In genomic region chr13:36973009-36973408, GRCh38 we compare ENCODE assay signal across 16 cellular contexts. TPM values are rescaled to one million over a fixed set of nuclear protein-coding genes. Genes with fewer than 3 reads are reported as not detected.
DNase-seq lines count a peak whose midpoint lies in the region; ATAC-seq, FAIRE-seq and TF ChIP-seq lines count a peak whose summit lies in the region.
"Had no signal": no experiment of that assay in that cellular context is flagged by ENCODE, and none has a peak within 500 bp of the region (broad histone marks: within the 10 kb centered on the region; RNA-seq: fewer than 3 reads in every experiment).

No MANE protein-coding gene starts in this region.

- H4K5ac ChIP-seq in IMR-90 (ENCODE audit: low read depth, low read length): no peak overlapping the region

- H3K79me2 ChIP-seq in HepG2 (ENCODE audit: insufficient read depth, low read length) (no peaks in the 10 kb centered on the region), K562 (ENCODE audit: control insufficient read depth, insufficient read depth, low read length) (no peaks in the 10 kb centered on the region)

- H3K14ac ChIP-seq in IMR-90 (replicated peaks; ENCODE audit: low read depth, low read length): no peak overlapping the region

- TF ChIP-seq RAD21 in HepG2 (CRISPR knock-in tag; IDR thresholded peaks at IDR 0.05) (no peak), IMR-90 (IDR thresholded peaks at IDR 0.05; ENCODE audit: low read length) (no peak), K562 (CRISPR knock-in tag; conservative IDR thresholded peaks at IDR 0.05 in 1 of 2, IDR thresholded peaks at IDR 0.05 in 1 of 2) (no peak)

- TF ChIP-seq POLR2A in HepG2 (IDR thresholded peaks at IDR 0.05; ENCODE audit: insufficient read depth in 1 of 2, low read depth in 2 of 2, low read length in 2 of 2) (no peak), right lobe of liver (IDR thresholded peaks at IDR 0.05) (no peak), IMR-90 (IDR thresholded peaks at IDR 0.05; ENCODE audit: low read depth, low read length) (no peak), K562 (conservative IDR thresholded peaks at IDR 0.05) (no peak)

- H3K9me3 ChIP-seq in HepG2 (ENCODE audit: low read length): no peaks in the 10 kb centered on the region; the same call in 1 of the 2 replicates
- no peaks in the 10 kb centered on the region for H3K9me3 ChIP-seq in right lobe of liver
- H3K9me3 ChIP-seq in IMR-90 (ENCODE audit: control insufficient read depth, insufficient read depth, low read length): peaks cover 4% of the 10 kb centered on the region; the same call in 1 of the 2 replicates
- no peaks in the 10 kb centered on the region for H3K9me3 ChIP-seq in K562 (replicated peaks; ENCODE audit: control insufficient read depth, insufficient read depth, low read depth, low read length)

- H2AK9ac ChIP-seq in IMR-90 (replicated peaks; ENCODE audit: low read depth, low read length, poor library complexity): no peak overlapping the region

- DNase-seq in HepG2 (ENCODE audit: low spot score): no peak
- no peak for DNase-seq in right lobe of liver
- DNase-seq in IMR-90: no peak
- no peak for DNase-seq in K562 (ENCODE audit: extremely low read depth in 1 of 4, low spot score in 3 of 4)
- DNase-seq in NCI-H146 treated with DMSO at 0.1 percent for 48 hours (lab: John Stamatoyannopoulos, UW; ENCODE audit: unreplicated experiment): no peak
- DNase-seq: 8988T; ACHN; CD4-positive, alpha-beta memory T cell; DMS79; EL; GDM1; H7 had no signal

- H2BK15ac ChIP-seq in IMR-90 (ENCODE audit: low read depth, low read length): no peak overlapping the region

- H2BK120ac ChIP-seq in IMR-90 (ENCODE audit: low read depth, low read length): no peak overlapping the region

- H4K91ac ChIP-seq in IMR-90 (ENCODE audit: insufficient read depth, low read depth, low read length): no peak overlapping the region

- H3K4me2 ChIP-seq in HepG2 (ENCODE audit: low read depth, low read length) (no peak overlapping the region), IMR-90 (ENCODE audit: low read depth, low read length) (no peak overlapping the region), K562 (ENCODE audit: insufficient read depth, low read length) (no peak overlapping the region)
- H3K4me2 ChIP-seq: GM23338 had no signal

- POLR2A ChIA-PET in HepG2 (lab: Yijun Ruan, JAX): no interaction called here
- POLR2A ChIA-PET in IMR-90 (lab: Charles Lee; ENCODE audit: unreplicated experiment): no interaction called here
- POLR2A ChIA-PET in K562 (lab: Yijun Ruan, JAX): interaction anchor here (1.2 kb wide), 1 partner anchor 14 kb away, joined by 3 read pairs; no protein-coding TSS in a partner anchor

- FAIRE-seq in HepG2 (lab: Jason Lieb, UNC) (no peak), K562 (lab: Jason Lieb, UNC) (no peak)

- ATAC-seq in HepG2 (no peak), right lobe of liver (no peak), IMR-90 (ENCODE audit: low read depth) (no peak), K562 (no peak), esophagus mucosa (no peak), HG02938 (IDR thresholded peaks at IDR 0.05; ENCODE audit: unreplicated experiment) (no peak)
- ATAC-seq: GM23338 had no signal

- H3K9ac ChIP-seq in HepG2 (ENCODE audit: insufficient read depth, low read depth, low read length) (no peak overlapping the region), IMR-90 (ENCODE audit: low read depth, low read length) (no peak overlapping the region), K562 (ENCODE audit: insufficient read depth in 1 of 2, low read depth in 2 of 2, low read length in 2 of 2) (no peak overlapping the region)

- H3K79me1 ChIP-seq in IMR-90 (ENCODE audit: low read depth in 1 of 2, low read length in 2 of 2): peaks cover 0 to 3% of the 10 kb centered on the region in 2 experiments; a peak in 1 of 4 replicates

- H2BK20ac ChIP-seq in IMR-90 (ENCODE audit: low read depth, low read length): no peak overlapping the region

- no peaks in the 10 kb centered on the region for H3K27me3 ChIP-seq in HepG2 (ENCODE audit: control insufficient read depth in 1 of 2, insufficient read depth in 2 of 2, low read length in 2 of 2)
- no peaks in the 10 kb centered on the region for H3K27me3 ChIP-seq in right lobe of liver
- H3K27me3 ChIP-seq in IMR-90 (ENCODE audit: control insufficient read depth, insufficient read depth, low read length): no peaks in the 10 kb centered on the region
- H3K27me3 ChIP-seq in K562 (ENCODE audit: control insufficient read depth in 2 of 2, insufficient read depth in 2 of 2, low read length in 2 of 2): no peaks in the 10 kb centered on the region

- H3K4me1 ChIP-seq in HepG2 (ENCODE audit: insufficient read depth, low read length) (no peaks in the 10 kb centered on the region), right lobe of liver (no peaks in the 10 kb centered on the region), IMR-90 (ENCODE audit: control insufficient read depth, insufficient read depth, low read length) (peaks cover 2% of the 10 kb centered on the region; the same call in 1 of the 2 replicates), K562 (replicated peaks in 1 of 2; ENCODE audit: control insufficient read depth in 2 of 2, insufficient read depth in 2 of 2, low read length in 2 of 2) (no peaks in the 10 kb centered on the region)

- TF ChIP-seq EP300 in HepG2 (IDR thresholded peaks at IDR 0.05; ENCODE audit: low read depth in 2 of 2, low read length in 2 of 2): no peak
- TF ChIP-seq EP300 in HepG2 (CRISPR knock-in tag; IDR thresholded peaks at IDR 0.05; ENCODE audit: borderline replicate concordance): no peak
- TF ChIP-seq EP300 in K562 (IDR thresholded peaks at IDR 0.05; ENCODE audit: low read length): no peak

- H2AK5ac ChIP-seq in IMR-90 (ENCODE audit: low read depth, low read length): no peak overlapping the region

- no peak overlapping the region for H3K4ac ChIP-seq in IMR-90 (ENCODE audit: low read depth, low read length)

- dilution Hi-C loops in IMR-90 (cut with HindIII; ENCODE audit: low sequenced_read_pairs, unreplicated experiment): no loop called here

- H2AFZ ChIP-seq in HepG2 (ENCODE audit: low read length): no peak overlapping the region
- no peak overlapping the region for H2AFZ ChIP-seq in IMR-90 (replicated peaks; ENCODE audit: low read length, poor library complexity)
- H2AFZ ChIP-seq in K562 (ENCODE audit: low read depth, low read length): no peak overlapping the region
- H2AFZ ChIP-seq: GM23338 had no signal

- intact Hi-C loops in HepG2 (cut with micrococcal nuclease; ENCODE audit: unreplicated experiment): no loop called here
- intact Hi-C loops in right lobe of liver (cut with DNase I): no loop called here
- intact Hi-C loops in IMR-90 (cut with micrococcal nuclease): no loop called here
- intact Hi-C loops in K562 (cut with micrococcal nuclease): no loop called here

- 0 out of 2 replicates have a peak, but pooled peaks cover 4% of the 10 kb centered on the region for H3K9me1 ChIP-seq in IMR-90 (ENCODE audit: insufficient read depth, low read length)
- no peaks in the 10 kb centered on the region for H3K9me1 ChIP-seq in K562 (ENCODE audit: control insufficient read depth, insufficient read depth, low read length)

- H3K27ac ChIP-seq in HepG2 (ENCODE audit: extremely low read length, insufficient read depth, low read length): no peak overlapping the region
- H3K27ac ChIP-seq in right lobe of liver: no peak overlapping the region
- no peak overlapping the region for H3K27ac ChIP-seq in IMR-90 (ENCODE audit: insufficient read depth, low read length)
- H3K27ac ChIP-seq in K562 (ENCODE audit: extremely low read depth, low read depth, low read length): no peak overlapping the region
- H3K27ac ChIP-seq: C4-2B had no signal

- no peak overlapping the region for H3K23ac ChIP-seq in IMR-90 (ENCODE audit: low read depth, low read length)

- H3K18ac ChIP-seq in IMR-90 (ENCODE audit: low read depth, low read length): no peak overlapping the region

- in situ Hi-C loops in HepG2 (cut with HindIII; ENCODE audit: extremely low pct_ligation_motif_present, low pct_unique_long_range_greater_than_20kb) (no loop called here), IMR-90 (cut with MboI; ENCODE audit: low sequenced_read_pairs) (loop anchor here (10.0 kb wide), 1 partner anchor 998 kb away; no protein-coding TSS in a partner anchor), K562 (cut with MboI) (no loop called here)

- H3K4me3 ChIP-seq in HepG2 (replicated peaks in 1 of 3; ENCODE audit: insufficient read depth in 1 of 3, low read depth in 2 of 3, low read length in 3 of 3) (no peak overlapping the region), right lobe of liver (no peak overlapping the region), IMR-90 (ENCODE audit: insufficient read depth, low read depth, low read length) (no peak overlapping the region), K562 (no peak overlapping the region)
- H3K4me3 ChIP-seq: GM23338 had no signal

- H2BK5ac ChIP-seq in IMR-90 (ENCODE audit: low read depth, low read length, poor library complexity, severe bottlenecking): no peak overlapping the region

- H3K56ac ChIP-seq in IMR-90 (ENCODE audit: extremely low read depth, insufficient read depth, low read length): no peak overlapping the region

- BruUV-seq in HepG2 (replicated peaks; lab: Mats Ljungman, UMichigan) (no TSS peak), IMR-90 (replicated peaks; lab: Mats Ljungman, UMichigan) (no TSS peak), K562 (replicated peaks; lab: Mats Ljungman, UMichigan) (no TSS peak)

- H3K36me3 ChIP-seq in HepG2 (replicated peaks in 1 of 2; ENCODE audit: control insufficient read depth in 1 of 2, insufficient read depth in 2 of 2, low read length in 2 of 2) (peaks cover 6 to 44% of the 10 kb centered on the region in 2 experiments), right lobe of liver (peaks cover 0 to 17% (median 7%) of the 10 kb centered on the region in 4 donors), IMR-90 (ENCODE audit: control insufficient read depth, insufficient read depth, low read length) (peaks cover 25% of the 10 kb centered on the region), K562 (ENCODE audit: control insufficient read depth, insufficient read depth, low read length) (peaks cover 49% of the 10 kb centered on the region)

- H4K8ac ChIP-seq in IMR-90 (ENCODE audit: low read depth in 2 of 2, low read length in 2 of 2): no peak overlapping the region

- 100% methylated on average over 1 of the region's 1 CpG for WGBS in HepG2 (ENCODE audit: low lambda C conversion rate)
- 100% methylated on average over 1 of the region's 1 CpG for WGBS in right lobe of liver (ENCODE audit: insufficient coverage, low coverage, low lambda C conversion rate, missing lambda C conversion rate)
- no CpG with 5 or more reads among the region's 1 CpG for WGBS in IMR-90 (ENCODE audit: extremely low coverage in 2 of 2, insufficient read length in 1 of 2), 2 experiments
- 83% methylated on average over 1 of the region's 1 CpG for WGBS in K562 (ENCODE audit: insufficient coverage, low coverage, missing lambda C conversion rate)

- CTCF ChIA-PET in HepG2 (lab: Yijun Ruan, JAX; ENCODE audit: low intra/inter-chr PET ratio, low total read pairs): no interaction called here
- CTCF ChIA-PET in IMR-90 (lab: Yijun Ruan, JAX): interaction anchor here (0.6 kb wide), 1 partner anchor 552 kb away, joined by 3 read pairs; no protein-coding TSS in a partner anchor
- CTCF ChIA-PET in K562 (lab: Yijun Ruan, JAX; ENCODE audit: low intra/inter-chr PET ratio): no interaction called here

- TF ChIP-seq CTCF in HepG2 (CRISPR knock-in tag; IDR thresholded peaks at IDR 0.05) (no peak), right lobe of liver (IDR thresholded peaks at IDR 0.05) (no peak), IMR-90 (conservative IDR thresholded peaks at IDR 0.05; ENCODE audit: low read depth, low read length) (no peak), K562 (IDR thresholded peaks at IDR 0.05 in 2 of 3, conservative IDR thresholded peaks at IDR 0.05 in 1 of 3; ENCODE audit: insufficient read depth in 2 of 3, low read depth in 1 of 3, low read length in 3 of 3) (no peak)

- H4K20me1 ChIP-seq in HepG2 (ENCODE audit: insufficient read depth, low read length) (no peaks in the 10 kb centered on the region), IMR-90 (ENCODE audit: insufficient read depth, low read length) (no peaks in the 10 kb centered on the region), K562 (replicated peaks; ENCODE audit: control insufficient read depth, insufficient read depth, low read length) (no peaks in the 10 kb centered on the region)

RNA-seq across cellular contexts. Expression of gene ALG5, which starts 26.1 kb away (rescaled TPM):
- total RNA-seq in HepG2 (2016; rRNA removed; fragmentation: Illumina TruSeq; extraction: Trizol) (29.0 and 51.1 TPM in 2 replicates), right lobe of liver (10 to 100 TPM; 22.9 to 30.0 (median 28.5) TPM), IMR-90 (2012; rRNA removed) (19.4 and 29.4 TPM in 2 replicates), K562 (2014; rRNA removed) (36.6 and 41.8 TPM in 2 replicates), K562 (2014; rRNA removed; fragmentation: Illumina TruSeq; extraction: Trizol) (52.7 and 59.5 TPM in 2 replicates), K562 (2015; rRNA removed; fragmentation: Illumina TruSeq; extraction: Trizol) (45.2 and 47.3 TPM in 2 replicates), K562 (2021) (31.3 and 33.6 TPM in 2 replicates), esophagus mucosa (20.0 TPM)
- total RNA-seq in HepG2 (2016; cell fraction: cytosol; rRNA removed; fragmentation: Illumina TruSeq; extraction: Trizol; ENCODE audit: low read depth): 23.5 and 24.8 TPM in 2 replicates
- 31.0 and 53.0 TPM in 2 replicates for total RNA-seq in HepG2 (2016; cell fraction: insoluble cytoplasmic fraction; rRNA removed; fragmentation: Illumina TruSeq; extraction: Trizol)
- 24.4 and 24.7 TPM in 2 replicates for total RNA-seq in HepG2 (2016; cell fraction: membrane; rRNA removed; fragmentation: Illumina TruSeq; extraction: Trizol)
- 45.9 and 47.6 TPM in 2 replicates for total RNA-seq in HepG2 (2016; cell fraction: nucleus; rRNA removed; fragmentation: Illumina TruSeq; extraction: Trizol)
- polyA plus RNA-seq in HepG2 (2011; rRNA removed) (24.5 and 27.8 TPM in 2 replicates), IMR-90 (2012; rRNA removed) (20.4 and 21.9 TPM in 2 replicates), K562 (2011; rRNA removed) (39.8 and 58.9 TPM in 2 replicates), K562 (2014; fragmentation: Illumina TruSeq; extraction: Trizol) (43.3 and 46.7 TPM in 2 replicates), K562 (2014; fragmentation: Nextera tagmentation; extraction: Ambion mirVana) (10 to 100 TPM; 76.7 to 80.5 TPM), K562 (2014; rRNA removed) (44.5 and 48.2 TPM in 2 replicates)
- polyA plus RNA-seq in HepG2 (2011; cell fraction: cytosol; rRNA removed): 10.7 and 18.2 TPM in 2 replicates
- polyA plus RNA-seq in HepG2 (2011; cell fraction: nucleus; rRNA removed): 6.3 and 8.1 TPM in 2 replicates
- polyA plus RNA-seq in HepG2 (2012): 21.9 and 24.5 TPM in 2 replicates
- polyA plus RNA-seq in HepG2 (2016; cell fraction: cytosol; fragmentation: Illumina TruSeq; extraction: Trizol; ENCODE audit: low read depth): 14.4 and 17.4 TPM in 2 replicates
- polyA plus RNA-seq in HepG2 (2016; cell fraction: insoluble cytoplasmic fraction; fragmentation: Illumina TruSeq; extraction: Trizol; ENCODE audit: low read depth): 25.0 and 27.4 TPM in 2 replicates
- 14.3 and 16.1 TPM in 2 replicates for polyA plus RNA-seq in HepG2 (2016; cell fraction: membrane; fragmentation: Illumina TruSeq; extraction: Trizol; ENCODE audit: low read depth)
- polyA plus RNA-seq in HepG2 (2016; cell fraction: nucleus; fragmentation: Illumina TruSeq; extraction: Trizol; ENCODE audit: insufficient read depth, low read depth): 56.0 and 59.6 TPM in 2 replicates
- polyA minus RNA-seq in HepG2 (2011; rRNA and poly(A)+ RNA removed; ENCODE audit: low replicate concordance): 5.3 and 9.5 TPM in 2 replicates
- polyA minus RNA-seq in HepG2 (2011; cell fraction: cytosol; rRNA and poly(A)+ RNA removed): 6.9 and 12.7 TPM in 2 replicates
- polyA minus RNA-seq in HepG2 (2011; cell fraction: nucleus; rRNA and poly(A)+ RNA removed): 22.5 and 42.6 TPM in 2 replicates
- 6.6 and 7.5 TPM in 2 replicates for polyA plus RNA-seq in IMR-90 (2012; cell fraction: cytosol; rRNA removed)
- polyA plus RNA-seq in IMR-90 (2012; cell fraction: nucleus; rRNA removed; ENCODE audit: low replicate concordance): 2.3 and 14.2 TPM in 2 replicates
- total RNA-seq in K562 (2011; cell fraction: chromatin; rRNA removed; ENCODE audit: low replicate concordance): 29.2 and 46.7 TPM in 2 replicates
- 50.2 and 54.5 TPM in 2 replicates for total RNA-seq in K562 (2011; cell fraction: nucleolus; rRNA removed)
- 54.8 and 75.2 TPM in 2 replicates for total RNA-seq in K562 (2011; cell fraction: nucleoplasm; rRNA removed)
- 11.6 and 22.1 TPM in 2 replicates for polyA plus RNA-seq in K562 (2011; cell fraction: cytosol; rRNA removed)
- 15.8 and 19.7 TPM in 2 replicates for polyA plus RNA-seq in K562 (2011; cell fraction: nucleus; rRNA removed)
- 30.3 and 32.3 TPM in 2 replicates for polyA plus RNA-seq in K562 (2012)
- 29.5 and 30.8 TPM in 2 replicates for polyA minus RNA-seq in K562 (2011; rRNA and poly(A)+ RNA removed)
- 8.8 and 14.4 TPM in 2 replicates for polyA minus RNA-seq in K562 (2011; cell fraction: cytosol; rRNA and poly(A)+ RNA removed)
- 27.9 and 30.2 TPM in 2 replicates for polyA minus RNA-seq in K562 (2011; cell fraction: nucleus; rRNA and poly(A)+ RNA removed)

RNA-seq across cellular contexts. Expression of gene EXOSC8, which starts 27.6 kb away (rescaled TPM):
- total RNA-seq in HepG2 (2016; rRNA removed; fragmentation: Illumina TruSeq; extraction: Trizol) (95.8 and 128 TPM in 2 replicates), right lobe of liver (10 to 100 TPM in 5 of 6 experiments, 1 to 10 TPM in 1; 9.3 to 14.4 (median 11.1) TPM), IMR-90 (2012; rRNA removed) (29.8 and 31.7 TPM in 2 replicates), K562 (2014; rRNA removed) (67.4 and 81.1 TPM in 2 replicates), K562 (2014; rRNA removed; fragmentation: Illumina TruSeq; extraction: Trizol) (104 and 116 TPM in 2 replicates), K562 (2015; rRNA removed; fragmentation: Illumina TruSeq; extraction: Trizol) (86.4 and 87.4 TPM in 2 replicates), K562 (2021) (75.3 and 75.5 TPM in 2 replicates), esophagus mucosa (34.5 TPM)
- 30.2 and 32.2 TPM in 2 replicates for total RNA-seq in HepG2 (2016; cell fraction: cytosol; rRNA removed; fragmentation: Illumina TruSeq; extraction: Trizol; ENCODE audit: low read depth)
- 93.9 and 124 TPM in 2 replicates for total RNA-seq in HepG2 (2016; cell fraction: insoluble cytoplasmic fraction; rRNA removed; fragmentation: Illumina TruSeq; extraction: Trizol)
- 32.7 and 38.7 TPM in 2 replicates for total RNA-seq in HepG2 (2016; cell fraction: membrane; rRNA removed; fragmentation: Illumina TruSeq; extraction: Trizol)
- 63.2 and 66.3 TPM in 2 replicates for total RNA-seq in HepG2 (2016; cell fraction: nucleus; rRNA removed; fragmentation: Illumina TruSeq; extraction: Trizol)
- polyA plus RNA-seq in HepG2 (2011; rRNA removed) (28.2 and 38.6 TPM in 2 replicates), IMR-90 (2012; rRNA removed) (34.0 and 40.1 TPM in 2 replicates), K562 (2011; rRNA removed) (104 and 116 TPM in 2 replicates), K562 (2014; fragmentation: Illumina TruSeq; extraction: Trizol) (133 and 137 TPM in 2 replicates), K562 (2014; fragmentation: Nextera tagmentation; extraction: Ambion mirVana) (100 to 1,000 TPM; 564 to 571 TPM), K562 (2014; rRNA removed) (110 and 139 TPM in 2 replicates)
- 17.6 and 18.4 TPM in 2 replicates for polyA plus RNA-seq in HepG2 (2011; cell fraction: cytosol; rRNA removed)
- polyA plus RNA-seq in HepG2 (2011; cell fraction: nucleus; rRNA removed): 30.3 and 35.7 TPM in 2 replicates
- polyA plus RNA-seq in HepG2 (2012): 40.5 and 59.2 TPM in 2 replicates
- 23.2 and 23.4 TPM in 2 replicates for polyA plus RNA-seq in HepG2 (2016; cell fraction: cytosol; fragmentation: Illumina TruSeq; extraction: Trizol; ENCODE audit: low read depth)
- polyA plus RNA-seq in HepG2 (2016; cell fraction: insoluble cytoplasmic fraction; fragmentation: Illumina TruSeq; extraction: Trizol; ENCODE audit: low read depth): 124 and 130 TPM in 2 replicates
- 25.9 and 27.7 TPM in 2 replicates for polyA plus RNA-seq in HepG2 (2016; cell fraction: membrane; fragmentation: Illumina TruSeq; extraction: Trizol; ENCODE audit: low read depth)
- 118 and 135 TPM in 2 replicates for polyA plus RNA-seq in HepG2 (2016; cell fraction: nucleus; fragmentation: Illumina TruSeq; extraction: Trizol; ENCODE audit: insufficient read depth, low read depth)
- polyA minus RNA-seq in HepG2 (2011; rRNA and poly(A)+ RNA removed; ENCODE audit: low replicate concordance): 7.3 and 17.5 TPM in 2 replicates
- 10.3 and 17.3 TPM in 2 replicates for polyA minus RNA-seq in HepG2 (2011; cell fraction: cytosol; rRNA and poly(A)+ RNA removed)
- 26.2 and 26.4 TPM in 2 replicates for polyA minus RNA-seq in HepG2 (2011; cell fraction: nucleus; rRNA and poly(A)+ RNA removed)
- 4.4 and 8.5 TPM in 2 replicates for polyA plus RNA-seq in IMR-90 (2012; cell fraction: cytosol; rRNA removed)
- 6.5 and 39.2 TPM in 2 replicates for polyA plus RNA-seq in IMR-90 (2012; cell fraction: nucleus; rRNA removed; ENCODE audit: low replicate concordance)
- 47.0 and 108 TPM in 2 replicates for total RNA-seq in K562 (2011; cell fraction: chromatin; rRNA removed; ENCODE audit: low replicate concordance)
- total RNA-seq in K562 (2011; cell fraction: nucleolus; rRNA removed): 32.4 and 43.4 TPM in 2 replicates
- total RNA-seq in K562 (2011; cell fraction: nucleoplasm; rRNA removed): 77.8 and 103 TPM in 2 replicates
- polyA plus RNA-seq in K562 (2011; cell fraction: cytosol; rRNA removed): 39.5 and 67.3 TPM in 2 replicates
- 78.7 and 122 TPM in 2 replicates for polyA plus RNA-seq in K562 (2011; cell fraction: nucleus; rRNA removed)
- polyA plus RNA-seq in K562 (2012): 87.5 and 161 TPM in 2 replicates
- 70.5 and 79.1 TPM in 2 replicates for polyA minus RNA-seq in K562 (2011; rRNA and poly(A)+ RNA removed)
- 24.5 and 28.5 TPM in 2 replicates for polyA minus RNA-seq in K562 (2011; cell fraction: cytosol; rRNA and poly(A)+ RNA removed)
- 21.3 and 34.3 TPM in 2 replicates for polyA minus RNA-seq in K562 (2011; cell fraction: nucleus; rRNA and poly(A)+ RNA removed)

RNA-seq across cellular contexts. Expression of gene SMAD9, which starts 53.0 kb away (rescaled TPM):
- total RNA-seq in HepG2 (2016; rRNA removed; fragmentation: Illumina TruSeq; extraction: Trizol) (4.2 and 6.3 TPM in 2 replicates), right lobe of liver (1 to 10 TPM in 4 of 6 experiments, under 1 TPM in 2; 0.80 to 1.5 (median 1.3) TPM), IMR-90 (2012; rRNA removed) (4.8 and 5.8 TPM in 2 replicates), K562 (2014; rRNA removed) (not detected in 2 replicates), K562 (2014; rRNA removed; fragmentation: Illumina TruSeq; extraction: Trizol) (not detected in 2 replicates), K562 (2015; rRNA removed; fragmentation: Illumina TruSeq; extraction: Trizol) (not detected in 2 replicates), K562 (2021) (0.02 TPM in 1 of 2 replicates, not detected in the other), esophagus mucosa (0.68 TPM)
- total RNA-seq in HepG2 (2016; cell fraction: cytosol; rRNA removed; fragmentation: Illumina TruSeq; extraction: Trizol; ENCODE audit: low read depth): 1.2 and 1.3 TPM in 2 replicates
- total RNA-seq in HepG2 (2016; cell fraction: insoluble cytoplasmic fraction; rRNA removed; fragmentation: Illumina TruSeq; extraction: Trizol): 5.1 and 5.7 TPM in 2 replicates
- total RNA-seq in HepG2 (2016; cell fraction: membrane; rRNA removed; fragmentation: Illumina TruSeq; extraction: Trizol): 3.9 and 4.0 TPM in 2 replicates
- 5.0 and 5.1 TPM in 2 replicates for total RNA-seq in HepG2 (2016; cell fraction: nucleus; rRNA removed; fragmentation: Illumina TruSeq; extraction: Trizol)
- polyA plus RNA-seq in HepG2 (2011; rRNA removed) (6.0 and 7.7 TPM in 2 replicates), IMR-90 (2012; rRNA removed) (2.7 and 3.2 TPM in 2 replicates), K562 (2011; rRNA removed) (0.03 and 0.05 TPM in 2 replicates), K562 (2014; fragmentation: Illumina TruSeq; extraction: Trizol) (0.03 TPM in 1 of 2 replicates, not detected in the other), K562 (2014; fragmentation: Nextera tagmentation; extraction: Ambion mirVana) (under 1 TPM; 0.06 to 0.08 TPM), K562 (2014; rRNA removed) (not detected in 2 replicates)
- polyA plus RNA-seq in HepG2 (2011; cell fraction: cytosol; rRNA removed): 3.7 and 4.0 TPM in 2 replicates
- 8.9 and 13.5 TPM in 2 replicates for polyA plus RNA-seq in HepG2 (2011; cell fraction: nucleus; rRNA removed)
- 4.5 and 5.4 TPM in 2 replicates for polyA plus RNA-seq in HepG2 (2012)
- 0.35 and 0.44 TPM in 2 replicates for polyA plus RNA-seq in HepG2 (2016; cell fraction: cytosol; fragmentation: Illumina TruSeq; extraction: Trizol; ENCODE audit: low read depth)
- polyA plus RNA-seq in HepG2 (2016; cell fraction: insoluble cytoplasmic fraction; fragmentation: Illumina TruSeq; extraction: Trizol; ENCODE audit: low read depth): 5.0 and 5.5 TPM in 2 replicates
- 1.8 and 2.1 TPM in 2 replicates for polyA plus RNA-seq in HepG2 (2016; cell fraction: membrane; fragmentation: Illumina TruSeq; extraction: Trizol; ENCODE audit: low read depth)
- 6.4 and 7.3 TPM in 2 replicates for polyA plus RNA-seq in HepG2 (2016; cell fraction: nucleus; fragmentation: Illumina TruSeq; extraction: Trizol; ENCODE audit: insufficient read depth, low read depth)
- 14.6 TPM in 1 of 2 replicates, not detected in the other for polyA minus RNA-seq in HepG2 (2011; rRNA and poly(A)+ RNA removed; ENCODE audit: low replicate concordance)
- polyA minus RNA-seq in HepG2 (2011; cell fraction: cytosol; rRNA and poly(A)+ RNA removed): 8.3 and 8.5 TPM in 2 replicates
- 9.7 and 10.6 TPM in 2 replicates for polyA minus RNA-seq in HepG2 (2011; cell fraction: nucleus; rRNA and poly(A)+ RNA removed)
- polyA plus RNA-seq in IMR-90 (2012; cell fraction: cytosol; rRNA removed): 1.4 and 4.5 TPM in 2 replicates
- polyA plus RNA-seq in IMR-90 (2012; cell fraction: nucleus; rRNA removed; ENCODE audit: low replicate concordance): 2.5 and 4.0 TPM in 2 replicates
- total RNA-seq in K562 (2011; cell fraction: chromatin; rRNA removed; ENCODE audit: low replicate concordance): not detected in 2 replicates
- total RNA-seq in K562 (2011; cell fraction: nucleolus; rRNA removed): not detected in 2 replicates
- total RNA-seq in K562 (2011; cell fraction: nucleoplasm; rRNA removed): 0.15 TPM in 1 of 2 replicates, not detected in the other
- not detected in 2 replicates for polyA plus RNA-seq in K562 (2011; cell fraction: cytosol; rRNA removed)
- polyA plus RNA-seq in K562 (2011; cell fraction: nucleus; rRNA removed): not detected in 2 replicates
- 0.03 and 0.10 TPM in 2 replicates for polyA plus RNA-seq in K562 (2012)
- polyA minus RNA-seq in K562 (2011; rRNA and poly(A)+ RNA removed): 0.18 TPM in 1 of 2 replicates, not detected in the other
- polyA minus RNA-seq in K562 (2011; cell fraction: cytosol; rRNA and poly(A)+ RNA removed): not detected in 2 replicates
- polyA minus RNA-seq in K562 (2011; cell fraction: nucleus; rRNA and poly(A)+ RNA removed): not detected in 2 replicates
- total RNA-seq: CD4-positive, alpha-beta memory T cell had no signal

Comparison
In these comparisons a context has a peak if more than half of its experiments do, and no peak if none do; other contexts are left out.
1. Of the 241 proteins assayed by ChIP-seq in both HepG2 and K562: peak only in HepG2: MAFF; only in K562: MAFG and NFE2L1; in both: none; in neither: 236; mixed calls (peak in some experiments, not most) for 2.